Comparison of ENCODE assay signal across 11 cellular contexts in the genomic region with DNA sequence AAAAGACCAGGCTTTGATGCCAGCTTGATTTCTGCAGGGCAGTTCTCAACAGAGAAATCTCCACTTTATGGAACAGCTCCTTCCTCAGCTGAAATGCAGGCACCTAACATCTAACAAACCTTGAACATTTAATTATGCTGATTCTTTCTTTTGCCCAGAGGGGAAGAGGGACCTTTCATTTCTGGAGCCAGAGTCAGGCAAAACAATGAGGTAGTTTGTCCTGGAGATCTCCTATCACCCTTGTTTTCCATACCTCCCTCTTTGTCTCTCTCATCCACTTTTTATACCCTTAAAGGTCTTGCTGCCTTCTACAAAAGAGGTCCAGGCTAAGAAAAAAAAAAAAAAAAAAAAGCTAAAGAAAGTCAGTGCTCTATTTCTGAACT. TPM values are rescaled to one million over a fixed set of nuclear protein-coding genes. Genes with fewer than 3 reads are reported as not detected.
DNase-seq lines count a peak whose midpoint lies in the region; ATAC-seq lines count a peak whose summit lies in the region.
"Had no signal": no experiment of that assay in that cellular context is flagged by ENCODE, and none has a peak within 500 bp of the region (broad histone marks: within the 10 kb centered on the region; RNA-seq: fewer than 3 reads in every experiment).

No MANE protein-coding gene starts in this region.

- no peaks in the 10 kb centered on the region for H3K36me3 Mint-ChIP-seq in activated naive CD8-positive, alpha-beta T cell treated with anti-CD3 and anti-CD28 coated beads, Interleukin-2, amount 50 U/mL, for 24 hours (ENCODE audit: low read depth)
- no peaks in the 10 kb centered on the region for H3K36me3 Mint-ChIP-seq in natural killer cell treated with Interleukin-12 subunit alpha and Interleukin-12 subunit beta and Interleukin-15 and Interleukin-18, amount 100 ng/mL, for 72 hours
- H3K36me3 Mint-ChIP-seq: neural progenitor cell had no signal

- DNase-seq in HAP-1 (ENCODE audit: low spot score in 2 of 2) (peak; percentile 30 to 79), NCI-H2029 (lab: John Stamatoyannopoulos, UW) (no peak), occipital lobe (lab: John Stamatoyannopoulos, UW) (no peak), kidney glomerular epithelial cell (lab: John Stamatoyannopoulos, UW) (no peak), pons (ENCODE audit: low spot score) (no peak)
- DNase-seq in activated naive CD8-positive, alpha-beta T cell treated with anti-CD3 and anti-CD28 coated beads, Interleukin-2, amount 50 U/mL, for 24 hours: no peak
- DNase-seq in natural killer cell treated with Interleukin-12 subunit alpha and Interleukin-12 subunit beta and Interleukin-15 and Interleukin-18, amount 100 ng/mL, for 72 hours (ENCODE audit: low spot score): no peak
- DNase-seq: activated CD4-positive, alpha-beta T cell treated with anti-CD3 and anti-CD28 coated beads, Interleukin-2, amount 50 U/mL, for 1 hour had no signal

- H3K27ac Mint-ChIP-seq in activated naive CD8-positive, alpha-beta T cell treated with anti-CD3 and anti-CD28 coated beads, Interleukin-2, amount 50 U/mL, for 24 hours: peak overlapping the region; percentile 78
- H3K27ac Mint-ChIP-seq in natural killer cell treated with Interleukin-12 subunit alpha and Interleukin-12 subunit beta and Interleukin-15 and Interleukin-18, amount 100 ng/mL, for 72 hours: peak overlapping the region in 1 of 2 donors; percentile 52

- H3K4me3 ChIP-seq in BLaER1 treated with 17β-estradiol and CSF1 and Interleukin-3, amounts not matched to agents 10 nM and 100 nM: no peak overlapping the region
- no peak overlapping the region for H3K4me3 ChIP-seq in HAP-1
- H3K4me3 ChIP-seq: neural progenitor cell had no signal

- H3K27me3 Mint-ChIP-seq in activated naive CD8-positive, alpha-beta T cell treated with anti-CD3 and anti-CD28 coated beads, Interleukin-2, amount 50 U/mL, for 24 hours: no peaks in the 10 kb centered on the region
- H3K27me3 Mint-ChIP-seq in natural killer cell treated with Interleukin-12 subunit alpha and Interleukin-12 subunit beta and Interleukin-15 and Interleukin-18, amount 100 ng/mL, for 72 hours: peaks cover 13 to 17% of the 10 kb centered on the region in 2 donors

- H3K4me2 ChIP-seq in BLaER1 treated with 17β-estradiol and CSF1 and Interleukin-3, amounts not matched to agents 10 nM and 100 nM: peak overlapping the region; percentile 53 to 71 (median 61)
- H3K4me2 ChIP-seq: neural progenitor cell had no signal

- H3K9ac ChIP-seq in BLaER1 treated with 17β-estradiol and CSF1 and Interleukin-3, amounts not matched to agents 10 nM and 100 nM: peak overlapping the region in 9 of 11 experiments; percentile 6 to 53 (median 41); a peak in 14 of 22 replicates
- H3K9ac ChIP-seq: neural progenitor cell had no signal

- no peak for ATAC-seq in activated naive CD8-positive, alpha-beta T cell treated with anti-CD3 and anti-CD28 coated beads, Interleukin-2, amount 50 U/mL, for 24 hours
- no peak for ATAC-seq in natural killer cell treated with Interleukin-12 subunit alpha and Interleukin-12 subunit beta and Interleukin-15 and Interleukin-18, amount 100 ng/mL, for 72 hours

- H3K27me3 ChIP-seq in BLaER1 treated with 17β-estradiol and CSF1 and Interleukin-3, amounts not matched to agents 10 nM and 100 nM: no peaks in the 10 kb centered on the region
- H3K27me3 ChIP-seq in HAP-1 (ENCODE audit: low read depth): no peaks in the 10 kb centered on the region
- H3K27me3 ChIP-seq: ascending aorta, neural progenitor cell had no signal

- no peaks in the 10 kb centered on the region for H3K9me3 ChIP-seq in BLaER1 treated with 17β-estradiol and CSF1 and Interleukin-3, amounts not matched to agents 10 nM and 100 nM (replicated peaks in 1 of 11)
- H3K9me3 ChIP-seq in HAP-1: no peaks in the 10 kb centered on the region
- H3K9me3 ChIP-seq: ascending aorta had no signal

- no peaks in the 10 kb centered on the region for H3K36me3 ChIP-seq in BLaER1 treated with 17β-estradiol and CSF1 and Interleukin-3, amounts not matched to agents 10 nM and 100 nM
- H3K36me3 ChIP-seq in HAP-1 (replicated peaks): no peaks in the 10 kb centered on the region
- H3K36me3 ChIP-seq: ascending aorta, neural progenitor cell had no signal

- H3K4me1 Mint-ChIP-seq in activated naive CD8-positive, alpha-beta T cell treated with anti-CD3 and anti-CD28 coated beads, Interleukin-2, amount 50 U/mL, for 24 hours: peaks cover 23% of the 10 kb centered on the region
- H3K4me1 Mint-ChIP-seq in natural killer cell treated with Interleukin-12 subunit alpha and Interleukin-12 subunit beta and Interleukin-15 and Interleukin-18, amount 100 ng/mL, for 72 hours (ENCODE audit: low read depth in 2 of 2): peaks cover 7 to 11% of the 10 kb centered on the region in 2 donors

- H4K20me1 ChIP-seq in BLaER1 treated with 17β-estradiol and CSF1 and Interleukin-3, amounts not matched to agents 10 nM and 100 nM: no peaks in the 10 kb centered on the region

- peaks cover 17 to 34% (median 21%) of the 10 kb centered on the region in 10 experiments for H3K4me1 ChIP-seq in BLaER1 treated with 17β-estradiol and CSF1 and Interleukin-3, amounts not matched to agents 10 nM and 100 nM
- H3K4me1 ChIP-seq in HAP-1: peaks cover 21% of the 10 kb centered on the region

- H3K4me3 Mint-ChIP-seq in activated naive CD8-positive, alpha-beta T cell treated with anti-CD3 and anti-CD28 coated beads, Interleukin-2, amount 50 U/mL, for 24 hours: peak overlapping the region; percentile 65
- peak overlapping the region; percentile 42 for H3K4me3 Mint-ChIP-seq in natural killer cell treated with Interleukin-12 subunit alpha and Interleukin-12 subunit beta and Interleukin-15 and Interleukin-18, amount 100 ng/mL, for 72 hours
- H3K4me3 Mint-ChIP-seq: neural progenitor cell had no signal

- in situ Hi-C loops in HAP-1 (cut with MboI; ENCODE audit: low sequenced_read_pairs): no loop called here

- no peaks in the 10 kb centered on the region for H3K9me3 Mint-ChIP-seq in activated naive CD8-positive, alpha-beta T cell treated with anti-CD3 and anti-CD28 coated beads, Interleukin-2, amount 50 U/mL, for 24 hours
- H3K9me3 Mint-ChIP-seq in natural killer cell treated with Interleukin-12 subunit alpha and Interleukin-12 subunit beta and Interleukin-15 and Interleukin-18, amount 100 ng/mL, for 72 hours: no peaks in the 10 kb centered on the region
- H3K9me3 Mint-ChIP-seq: neural progenitor cell had no signal

- peak overlapping the region in 10 of 11 experiments; percentile 9 to 75 (median 59); a peak in 16 of 22 replicates for H3K27ac ChIP-seq in BLaER1 treated with 17β-estradiol and CSF1 and Interleukin-3, amounts not matched to agents 10 nM and 100 nM
- H3K27ac ChIP-seq: ascending aorta, neural progenitor cell had no signal

RNA-seq across cellular contexts. Expression of gene RASSF3, which starts 26.1 kb away (rescaled TPM):
- total RNA-seq in natural killer cell treated with Interleukin-12 subunit alpha and Interleukin-12 subunit beta and Interleukin-15 and Interleukin-18, amount 100 ng/mL, for 72 hours: 10 to 100 TPM; 64.3 to 92.1 TPM
- total RNA-seq in occipital lobe: 6.1 TPM

Comparison
In these comparisons a context has a peak if more than half of its experiments do, and no peak if none do; other contexts are left out.
1. DNase-seq: peak in HAP-1 (2 of 2); none in activated naive CD8-positive, alpha-beta T cell treated with anti-CD3 and anti-CD28 coated beads, Interleukin-2, amount 50 U/mL, for 24 hours (single experiment), natural killer cell treated with Interleukin-12 subunit alpha and Interleukin-12 subunit beta and Interleukin-15 and Interleukin-18, amount 100 ng/mL, for 72 hours (single experiment), NCI-H2029 (single experiment), occipital lobe (single experiment), kidney glomerular epithelial cell (single experiment) and pons (single experiment).